In the genomic region with DNA sequence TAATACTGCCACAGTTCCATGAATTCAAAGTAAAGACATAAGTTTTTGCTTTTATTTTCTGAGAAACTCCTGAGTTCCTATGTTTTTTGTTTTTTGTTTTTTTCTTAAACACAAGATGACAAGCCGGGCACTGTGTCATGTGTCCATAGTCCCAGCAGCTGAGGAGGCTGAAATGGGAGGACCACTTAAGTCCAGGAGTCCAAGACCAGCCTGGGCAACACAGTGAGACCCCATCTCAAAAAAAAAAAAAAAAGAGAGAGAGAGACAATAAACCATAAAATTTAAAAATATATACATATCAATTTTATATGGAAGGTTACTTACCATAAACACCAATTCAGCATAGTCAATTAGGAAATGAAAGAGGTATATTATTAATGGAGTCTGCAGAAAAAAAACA, we compare ENCODE assay signal across 1 cellular context.
TF ChIP-seq lines count a peak whose summit lies in the region.

No MANE protein-coding gene starts in this region.

TF ChIP-seq in K562, 482 proteins besides CTCF, POLR2A, EP300 and RAD21:
- TF ChIP-seq ZNF431 (CRISPR knock-in tag; IDR thresholded peaks at IDR 0.05): no peak
- peak; percentile 77; the same call in 1 of the 2 replicates for TF ChIP-seq ZNF121 (CRISPR knock-in tag; conservative IDR thresholded peaks at IDR 0.05)
- peak; percentile 28 for TF ChIP-seq RBM25 (IDR thresholded peaks at IDR 0.05; ENCODE audit: low read depth, low read length, severe bottlenecking)
TF ChIP-seq in K562: peak in this region for 2.
